8 cellular contexts compared by ENCODE assay signal in the genomic region with DNA sequence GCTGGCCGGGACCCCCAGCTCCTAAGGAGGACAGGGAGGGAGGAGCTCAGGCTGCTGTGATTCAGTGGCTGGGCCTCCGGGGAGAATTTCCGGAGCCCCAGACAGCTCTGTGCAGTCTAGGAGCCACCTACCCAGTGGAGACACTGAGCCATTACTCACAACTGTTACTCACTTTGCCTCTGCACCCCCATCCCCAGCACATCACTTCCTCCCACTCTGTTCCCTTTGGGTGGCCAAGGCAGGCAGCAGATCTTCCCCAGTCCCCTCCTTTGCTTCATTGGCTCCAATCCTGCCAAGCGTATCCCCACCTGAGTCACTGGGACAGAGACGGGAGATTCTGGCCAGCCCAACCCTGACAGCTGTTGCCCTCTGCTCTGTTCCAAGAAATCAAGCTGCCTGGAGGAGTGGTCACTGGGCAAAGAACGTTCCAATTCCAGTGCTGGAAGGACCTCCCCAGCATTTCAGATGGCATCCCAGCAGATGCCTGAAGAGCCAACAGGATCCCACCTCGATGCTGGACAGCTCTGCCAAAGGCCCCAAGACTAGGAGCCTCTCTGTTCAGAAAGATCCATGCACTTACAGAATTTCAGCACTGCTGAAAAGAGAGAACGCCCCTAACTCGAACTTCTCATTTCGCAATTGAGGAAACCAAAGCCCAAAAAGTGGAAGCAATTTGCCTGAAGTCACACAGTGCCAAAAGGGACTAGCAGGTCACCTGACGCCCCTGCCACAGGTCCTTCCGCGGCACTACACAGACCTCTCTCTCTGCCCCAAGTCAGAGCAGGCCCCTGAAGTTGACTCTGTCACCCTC.
DNase-seq lines count a peak whose midpoint lies in the region; ATAC-seq and TF ChIP-seq lines count a peak whose summit lies in the region.

No MANE protein-coding gene starts in this region.

- POLR2A ChIA-PET in CD4-positive, alpha-beta memory T cell (lab: Charles Lee; ENCODE audit: partially characterized antibody), result no interaction called here

- no peak for TF ChIP-seq EP300 in gastroesophageal sphincter (IDR thresholded peaks at IDR 0.05)

- H3K9me3 Mint-ChIP-seq in CD4-positive, alpha-beta memory T cell, result no peaks in the 10 kb centered on the region

- H3K4me3 ChIP-seq in gastroesophageal sphincter (peak overlapping the region; percentile 68 to 86), prostate gland (peak overlapping the region in 1 of 2 donors; percentile 6)
- no peak overlapping the region for H3K4me3 ChIP-seq in CD4-positive, alpha-beta memory T cell (ENCODE audit: low read length in 2 of 2)

- peak; percentile 13 for DNase-seq in H4 (ENCODE audit: low spot score)
- DNase-seq in prostate gland (ENCODE audit: low spot score), result no peak
- DNase-seq in NCI-H146 (lab: John Stamatoyannopoulos, UW), result no peak
- DNase-seq in CD4-positive, alpha-beta memory T cell, result no peak

- no peak overlapping the region for H3K27ac Mint-ChIP-seq in CD4-positive, alpha-beta memory T cell

- H3K27me3 ChIP-seq in gastroesophageal sphincter (no peaks in the 10 kb centered on the region), prostate gland (replicated peaks; ENCODE audit: insufficient read depth) (no peaks in the 10 kb centered on the region)
- H3K27me3 ChIP-seq in CD4-positive, alpha-beta memory T cell (ENCODE audit: insufficient read depth, low read length), result no peaks in the 10 kb centered on the region

- peaks cover 3 to 100% (median 72%) of the 10 kb centered on the region in 3 donors for H3K4me1 ChIP-seq in gastroesophageal sphincter
- H3K4me1 ChIP-seq in prostate gland (replicated peaks), result peaks cover 16% of the 10 kb centered on the region
- no peaks in the 10 kb centered on the region for H3K4me1 ChIP-seq in CD4-positive, alpha-beta memory T cell (ENCODE audit: insufficient read depth, low read length)

- H3K27ac ChIP-seq in gastroesophageal sphincter (peak overlapping the region; percentile 97), prostate gland (peak overlapping the region; percentile 91 to 92)
- no peak overlapping the region for H3K27ac ChIP-seq in CD4-positive, alpha-beta memory T cell (ENCODE audit: low read depth, low read length)

- peak in 1 of 4 experiments; percentile 16 for TF ChIP-seq CTCF in gastroesophageal sphincter (IDR thresholded peaks at IDR 0.05)
- TF ChIP-seq CTCF in prostate gland (IDR thresholded peaks at IDR 0.05), result no peak

- H3K4me1 Mint-ChIP-seq in CD4-positive, alpha-beta memory T cell, result no peaks in the 10 kb centered on the region

- peaks cover 1 to 4% of the 10 kb centered on the region in 2 donors for H3K27me3 Mint-ChIP-seq in CD4-positive, alpha-beta memory T cell

- intact Hi-C loops in prostate gland (cut with DNase I), result loop anchor here (5.0 kb wide), 1 partner anchor 32 kb away; no protein-coding TSS in a partner anchor
- intact Hi-C loops in CD4-positive, alpha-beta memory T cell (cut with micrococcal nuclease), result no loop called here

- WGBS in gastroesophageal sphincter (ENCODE audit: low coverage in 1 of 2), 2 donors, result 0 to 9% methylated on average over 4 to 9 of the region's 13 CpGs
- 22% methylated on average over 13 of the region's 13 CpGs for WGBS in prostate gland

- H3K9me3 ChIP-seq in gastroesophageal sphincter (no peaks in the 10 kb centered on the region), prostate gland (no peaks in the 10 kb centered on the region)
- no peaks in the 10 kb centered on the region for H3K9me3 ChIP-seq in CD4-positive, alpha-beta memory T cell (ENCODE audit: control insufficient read depth in 1 of 2, low read length in 2 of 2)

- no peaks in the 10 kb centered on the region for H3K36me3 Mint-ChIP-seq in CD4-positive, alpha-beta memory T cell

- ATAC-seq in SK-N-SH treated with all-trans-retinoic acid at 6 μM for 48 hours, result peak; percentile 81
- peak; percentile 46 for ATAC-seq in gastroesophageal sphincter
- no peak for ATAC-seq in GM21360 (IDR thresholded peaks at IDR 0.05; ENCODE audit: unreplicated experiment)
- no peak for ATAC-seq in HG03280 (IDR thresholded peaks at IDR 0.05; ENCODE audit: unreplicated experiment)

- H3K4me3 Mint-ChIP-seq in CD4-positive, alpha-beta memory T cell, result no peak overlapping the region

- H3K36me3 ChIP-seq in gastroesophageal sphincter (peaks cover 0 to 5% of the 10 kb centered on the region in 2 donors), prostate gland (no peaks in the 10 kb centered on the region)
- no peaks in the 10 kb centered on the region for H3K36me3 ChIP-seq in CD4-positive, alpha-beta memory T cell (ENCODE audit: insufficient read depth, low read length)

- peak; percentile 19 to 36 for TF ChIP-seq POLR2A in gastroesophageal sphincter (IDR thresholded peaks at IDR 0.05)
- TF ChIP-seq POLR2A in prostate gland (IDR thresholded peaks at IDR 0.05), result peak; percentile 14

- CTCF ChIA-PET in CD4-positive, alpha-beta memory T cell (lab: Charles Lee; ENCODE audit: partially characterized antibody), result interaction anchor here (1.1 kb wide), 1 partner anchor 48 kb away, joined by 3 read pairs; no protein-coding TSS in a partner anchor

TF ChIP-seq in SK-N-SH treated with all-trans-retinoic acid at 6 μM for 48 hours, 23 proteins besides CTCF, POLR2A, EP300 and RAD21:
- TF ChIP-seq POU6F1 (CRISPR knock-in tag; IDR thresholded peaks at IDR 0.05; ENCODE audit: borderline replicate concordance, low read depth), result no peak
- no peak for TF ChIP-seq PPARA (CRISPR knock-in tag; IDR thresholded peaks at IDR 0.05; ENCODE audit: borderline replicate concordance)
- TF ChIP-seq TOX (CRISPR knock-in tag; IDR thresholded peaks at IDR 0.05; ENCODE audit: borderline replicate concordance), result no peak
- TF ChIP-seq PATZ1 (CRISPR knock-in tag; IDR thresholded peaks at IDR 0.05; ENCODE audit: borderline replicate concordance), result no peak
TF ChIP-seq in SK-N-SH treated with all-trans-retinoic acid at 6 μM for 48 hours: peak in this region for 0.

Comparison
In these comparisons a context has a peak if more than half of its experiments do, and no peak if none do; other contexts are left out.
1. ATAC-seq: peak in SK-N-SH treated with all-trans-retinoic acid at 6 μM for 48 hours (single experiment) and gastroesophageal sphincter (single experiment); none in GM21360 (single experiment) and HG03280 (single experiment).
2. H3K4me3 ChIP-seq: peak in gastroesophageal sphincter (2 of 2); none in CD4-positive, alpha-beta memory T cell (0 of 2).